ENCODE assay signal across 8 cellular contexts in genomic region chr2:152335016-152335850, GRCh38. TPM values are rescaled to one million over a fixed set of nuclear protein-coding genes. Genes with fewer than 3 reads are reported as not detected.
A peak's percentile ranks its signal among the peaks of the same experiment; 100 is the strongest.
DNase-seq lines count a peak whose midpoint lies in the region; ATAC-seq, FAIRE-seq and TF ChIP-seq lines count a peak whose summit lies in the region.

Gene FMNL2, plus strand, starts transcription at chr2:152335174.

- H2AFZ ChIP-seq in Karpas-422 (ENCODE audit: low read length) (peak within 1 kb of the TSS; percentile 98), astrocyte (ENCODE audit: low read depth, low read length) (peak within 1 kb of the TSS; percentile 88)

- peak within 1 kb of the TSS; percentile 96 for H3K4me3 Mint-ChIP-seq in astrocyte (ENCODE audit: unreplicated experiment)

- DNase-seq in H54 (ENCODE audit: insufficient read length, low spot score) (peak; percentile 76), Karpas-422 (peak; percentile 89), SHP77 (lab: John Stamatoyannopoulos, UW) (peak; percentile 53 to 66), astrocyte (ENCODE audit: low read depth) (peak; percentile 58), right cardiac atrium (peak; percentile 86 to 94 (median 93)), posterior vena cava (ENCODE audit: low spot score) (peak; percentile 94), AML-193 (lab: John Stamatoyannopoulos, UW) (no peak)

- intact Hi-C loops in right cardiac atrium (cut with DNase I) (loop anchor here (10.0 kb wide), 4 partner anchors 130 to 300 kb away; no protein-coding TSS in a partner anchor), posterior vena cava (cut with DNase I) (loop anchor here in 1 of 2 donors (10.0 kb wide), 2 partner anchors 110 to 290 kb away; no protein-coding TSS in a partner anchor)

- no peaks in the 10 kb centered on the region for H3K9me3 ChIP-seq in Karpas-422 (ENCODE audit: low read length)
- no peaks in the 10 kb centered on the region for H3K9me3 ChIP-seq in astrocyte (ENCODE audit: insufficient read depth, low read depth, low read length)
- no peaks in the 10 kb centered on the region for H3K9me3 ChIP-seq in right cardiac atrium (ENCODE audit: control insufficient read depth, low read length)

- H3K4me1 Mint-ChIP-seq in astrocyte (ENCODE audit: low read depth, unreplicated experiment), result peaks cover 11% of the 10 kb centered on the region

- peak; percentile 23 for TF ChIP-seq POLR2A in GM10847 (IDR thresholded peaks at IDR 0.05; ENCODE audit: extremely low read depth, insufficient read length)
- peak; percentile 52; the same call in 1 of the 2 replicates for TF ChIP-seq POLR2A in H54 (IDR thresholded peaks at IDR 0.05; ENCODE audit: low read depth, low read length)

- ATAC-seq in right cardiac atrium, result peak; percentile 96

- H3K4me3 ChIP-seq in Karpas-422 (ENCODE audit: low read length) (peak within 1 kb of the TSS; percentile 78), astrocyte (ENCODE audit: insufficient read depth, low read depth, low read length) (peak within 1 kb of the TSS; percentile 68), right cardiac atrium (ENCODE audit: low read length) (peak within 1 kb of the TSS; percentile 79)

- H4K20me1 ChIP-seq in Karpas-422 (ENCODE audit: insufficient read depth, low read depth, low read length) (no peaks in the 10 kb centered on the region), astrocyte (ENCODE audit: insufficient read depth, low read length) (peaks cover 41% of the 10 kb centered on the region)

- peaks cover 15% of the 10 kb centered on the region for H3K4me1 ChIP-seq in Karpas-422 (ENCODE audit: low read length)
- H3K4me1 ChIP-seq in astrocyte (ENCODE audit: insufficient read depth, low read length), result peaks cover 6% of the 10 kb centered on the region
- H3K4me1 ChIP-seq in right cardiac atrium (ENCODE audit: control insufficient read depth, insufficient read depth, low read length), result no peaks in the 10 kb centered on the region

- no peaks in the 10 kb centered on the region for H3K36me3 Mint-ChIP-seq in astrocyte (ENCODE audit: low read depth, unreplicated experiment)

- H3K27me3 ChIP-seq in Karpas-422 (ENCODE audit: low read length) (no peaks in the 10 kb centered on the region), astrocyte (ENCODE audit: insufficient read depth, low read length) (no peaks in the 10 kb centered on the region), right cardiac atrium (ENCODE audit: control insufficient read depth, insufficient read depth) (no peaks in the 10 kb centered on the region)

- peak within 1 kb of the TSS; percentile 68 for H3K9ac ChIP-seq in Karpas-422 (ENCODE audit: low read length)
- peak within 1 kb of the TSS; percentile 82 for H3K9ac ChIP-seq in astrocyte (ENCODE audit: low read length)

- H3K9me3 Mint-ChIP-seq in astrocyte (ENCODE audit: unreplicated experiment), result no peaks in the 10 kb centered on the region

- under 1% methylated on average over 103 of the region's 103 CpGs for WGBS in right cardiac atrium

- peak within 1 kb of the TSS; percentile 9 for H3K27ac Mint-ChIP-seq in astrocyte (ENCODE audit: unreplicated experiment)

- H3K4me2 ChIP-seq in Karpas-422 (ENCODE audit: low read depth, low read length, poor library complexity, severe bottlenecking), result peak within 1 kb of the TSS; percentile 84
- H3K4me2 ChIP-seq in astrocyte (ENCODE audit: low read length), result peak within 1 kb of the TSS; percentile 84

- H3K36me3 ChIP-seq in Karpas-422 (ENCODE audit: insufficient read depth, low read length) (no peaks in the 10 kb centered on the region), astrocyte (ENCODE audit: insufficient read depth, low read length) (no peaks in the 10 kb centered on the region)

- FAIRE-seq in H54 (lab: Jason Lieb, UNC) (no peak), astrocyte (lab: Jason Lieb, UNC) (no peak)

- no peak for TF ChIP-seq CTCF in astrocyte (IDR thresholded peaks at IDR 0.05; ENCODE audit: insufficient read depth, low read depth, low read length)

- H3K79me2 ChIP-seq in Karpas-422 (ENCODE audit: low read length) (no peaks in the 10 kb centered on the region), astrocyte (ENCODE audit: insufficient read depth, low read length) (peaks cover 49% of the 10 kb centered on the region)

- no peak within 1 kb of the TSS for H3K27ac ChIP-seq in Karpas-422 (ENCODE audit: low read length)
- H3K27ac ChIP-seq in astrocyte (ENCODE audit: low read depth, low read length), result peak within 1 kb of the TSS; percentile 49
- peak within 1 kb of the TSS; percentile 57 for H3K27ac ChIP-seq in right cardiac atrium (ENCODE audit: low read length)

- H3K9me2 ChIP-seq in Karpas-422 (replicated peaks; ENCODE audit: insufficient read depth, low read length), result no peaks in the 10 kb centered on the region

- no peaks in the 10 kb centered on the region for H3K27me3 Mint-ChIP-seq in astrocyte (ENCODE audit: low read depth, unreplicated experiment)

RNA-seq across cellular contexts. Expression of gene FMNL2, which starts in this region (rescaled TPM):
- total RNA-seq in Karpas-422 (2014; rRNA removed; shearing (Covaris generic); ENCODE audit: low replicate concordance), result 2.8 and 3.2 TPM in 2 replicates
- total RNA-seq in astrocyte (29.1 and 34.3 TPM in 2 replicates), right cardiac atrium (10 to 100 TPM in 2 of 4 donors, 1 to 10 TPM in 2; 7.2 to 10.8 (median 9.9) TPM), posterior vena cava (10 to 100 TPM; 35.5 to 45.0 TPM)
- polyA plus RNA-seq in right cardiac atrium, result 7.9 TPM

Comparison
In these comparisons a context has a peak if more than half of its experiments do, and no peak if none do; other contexts are left out.
1. DNase-seq: peak in H54 (single experiment), Karpas-422 (single experiment), SHP77 (2 of 2), astrocyte (single experiment), right cardiac atrium (3 of 3) and posterior vena cava (single experiment); none in AML-193 (0 of 2).
2. Peak in every context shown above with its lines, with median percentiles within 50 percentile points of each other: H3K4me3 ChIP-seq.